In genomic region chr3:185733980-185734724, GRCh38 we compare ENCODE assay signal across 9 cellular contexts.
DNase-seq lines count a peak whose midpoint lies in the region; ATAC-seq, FAIRE-seq and TF ChIP-seq lines count a peak whose summit lies in the region.
"Had no signal": no experiment of that assay in that cellular context is flagged by ENCODE, and none has a peak within 500 bp of the region (broad histone marks: within the 10 kb centered on the region; RNA-seq: fewer than 3 reads in every experiment).

No MANE protein-coding gene starts in this region.

- no peaks in the 10 kb centered on the region for H3K27me3 ChIP-seq in KMS-11 (ENCODE audit: insufficient read depth, low read depth)
- no peaks in the 10 kb centered on the region for H3K27me3 ChIP-seq in PC-3 (ENCODE audit: low read length)
- H3K27me3 ChIP-seq in endothelial cell of umbilical vein (ENCODE audit: control insufficient read depth in 2 of 2, insufficient read depth in 2 of 2, low read length in 2 of 2) = no peaks in the 10 kb centered on the region
- H3K27me3 ChIP-seq: BLaER1 treated with 17β-estradiol and CSF1 and Interleukin-3, amounts not matched to agents 10 nM and 100 nM had no signal

- no peak overlapping the region for H3K9ac ChIP-seq in KMS-11
- peak overlapping the region; percentile 20 for H3K9ac ChIP-seq in PC-3 (ENCODE audit: low read length)
- H3K9ac ChIP-seq in endothelial cell of umbilical vein (replicated peaks; ENCODE audit: extremely low read depth, insufficient read depth, low read length) = peak overlapping the region; percentile 58
- H3K9ac ChIP-seq: BLaER1 treated with 17β-estradiol and CSF1 and Interleukin-3, amounts not matched to agents 10 nM and 100 nM had no signal

- POLR2A ChIA-PET in PC-3 (lab: Charles Lee; ENCODE audit: unreplicated experiment) = interaction anchor here (0.6 kb wide), 1 partner anchor 12 kb away, joined by 3 read pairs; no protein-coding TSS in a partner anchor
- POLR2A ChIA-PET in endothelial cell of umbilical vein (lab: Charles Lee) = interaction anchor here (1.2 to 1.6 kb wide), 4 partner anchors 34 to 89 kb away, joined by 3 to 5 read pairs (median 4); no protein-coding TSS in a partner anchor

- H3F3A ChIP-seq in PC-3 (ENCODE audit: low read length, unreplicated experiment) = peaks cover 18% of the 10 kb centered on the region

- H3K9me2 ChIP-seq in PC-3 (replicated peaks; ENCODE audit: low read length) = no peaks in the 10 kb centered on the region

- H3K4me1 ChIP-seq in KMS-11 (ENCODE audit: low read depth, poor library complexity, severe bottlenecking) (peaks cover 19% of the 10 kb centered on the region), PC-3 (ENCODE audit: insufficient read depth, low read length) (peaks cover 90% of the 10 kb centered on the region), endothelial cell of umbilical vein (ENCODE audit: control insufficient read depth, extremely low read depth, insufficient read depth, low read length) (peaks cover 93% of the 10 kb centered on the region)

- no peak overlapping the region for H3K4me3 ChIP-seq in KMS-11 (IDR thresholded peaks at IDR 0.05; ENCODE audit: insufficient read depth, low read depth, low read length)
- no peak overlapping the region for H3K4me3 ChIP-seq in PC-3 (ENCODE audit: low read length)
- no peak overlapping the region for H3K4me3 ChIP-seq in endothelial cell of umbilical vein (replicated peaks in 1 of 3; ENCODE audit: insufficient read depth in 1 of 3, low read depth in 1 of 3, low read length in 3 of 3)
- H3K4me3 ChIP-seq: BLaER1 treated with 17β-estradiol and CSF1 and Interleukin-3, amounts not matched to agents 10 nM and 100 nM had no signal

- FAIRE-seq in endothelial cell of umbilical vein (lab: Jason Lieb, UNC) = no peak

- H4K20me1 ChIP-seq in KMS-11 (ENCODE audit: insufficient read depth) (no peaks in the 10 kb centered on the region), PC-3 (ENCODE audit: low read length) (0 out of 2 replicates have a peak, but pooled peaks cover 4% of the 10 kb centered on the region), endothelial cell of umbilical vein (replicated peaks; ENCODE audit: control insufficient read depth, extremely low read depth, insufficient read depth, low read length) (no peaks in the 10 kb centered on the region)
- H4K20me1 ChIP-seq: BLaER1 treated with 17β-estradiol and CSF1 and Interleukin-3, amounts not matched to agents 10 nM and 100 nM had no signal

- H3K9me3 ChIP-seq in PC-3 (ENCODE audit: low read length) = no peaks in the 10 kb centered on the region
- H3K9me3 ChIP-seq in endothelial cell of umbilical vein (replicated peaks; ENCODE audit: control insufficient read depth, insufficient read depth, low read length) = no peaks in the 10 kb centered on the region

- BruUV-seq in PC-3 (replicated peaks; lab: Mats Ljungman, UMichigan) (no TSS peak), endothelial cell of umbilical vein (replicated peaks; lab: Mats Ljungman, UMichigan) (no TSS peak)

- H2AFZ ChIP-seq in KMS-11 (ENCODE audit: low read depth) (no peak overlapping the region), PC-3 (ENCODE audit: low read length) (no peak overlapping the region), endothelial cell of umbilical vein (ENCODE audit: low read depth, low read length) (no peak overlapping the region)

- DNase-seq in NCI-H1694 (lab: John Stamatoyannopoulos, UW) (peak; percentile 21), NCI-H1694 treated with DMSO at 0.1 percent for 48 hours (lab: John Stamatoyannopoulos, UW) (no peak), PC-3 (peak; percentile 91), endothelial cell of umbilical vein (ENCODE audit: low read depth, low spot score) (peak; percentile 87), mucosa of gallbladder (ENCODE audit: low spot score) (peak; percentile 45)
- DNase-seq in stimulated activated CD4-positive, alpha-beta T cell treated with anti-CD3 and anti-CD28 coated beads, Interleukin-1b, Interleukin-23, amount 100 ng/mL, for 48 hours = no peak

- H3K9me1 ChIP-seq in endothelial cell of umbilical vein (replicated peaks; ENCODE audit: control insufficient read depth, extremely low read depth, insufficient read depth, low read length) = no peaks in the 10 kb centered on the region

- no peak overlapping the region for H3K27ac ChIP-seq in KMS-11
- H3K27ac ChIP-seq in PC-3 (ENCODE audit: low read length) = peak overlapping the region; percentile 100
- peak overlapping the region; percentile 100 for H3K27ac ChIP-seq in endothelial cell of umbilical vein (ENCODE audit: insufficient read depth, low read depth, low read length)
- H3K27ac ChIP-seq: BLaER1 treated with 17β-estradiol and CSF1 and Interleukin-3, amounts not matched to agents 10 nM and 100 nM had no signal

- no peak for TF ChIP-seq POLR2A in endothelial cell of umbilical vein (IDR thresholded peaks at IDR 0.05; ENCODE audit: low read depth, low read length)

- intact Hi-C loops in PC-3 (cut with micrococcal nuclease) = loop anchor here (1.0 to 5.0 kb wide), 6 partner anchors 24 to 198 kb away; no protein-coding TSS in a partner anchor
- intact Hi-C loops in endothelial cell of umbilical vein (cut with micrococcal nuclease) = loop anchor here (1.0 to 10.0 kb wide), 8 partner anchors 30 to 371 kb away; partner anchors contain the start of gene ETV5

- CTCF ChIA-PET in PC-3 (lab: Charles Lee) = interaction anchor here (0.7 to 3.2 kb wide), 8 partner anchors 25 to 209 kb away, joined by 3 to 15 read pairs (median 5); no protein-coding TSS in a partner anchor
- CTCF ChIA-PET in endothelial cell of umbilical vein (lab: Charles Lee) = interaction anchor here (0.6 to 11.8 kb wide), 40 partner anchors 12 to 210 kb away, joined by 3 to 347 read pairs (median 4); partner anchors contain the start of gene IGF2BP2

- TF ChIP-seq CTCF in KMS-11 (conservative IDR thresholded peaks at IDR 0.05; ENCODE audit: low read depth, low read length) (peak; percentile 43; the same call in 1 of the 2 replicates), PC-3 (conservative IDR thresholded peaks at IDR 0.05; ENCODE audit: low read depth, low read length) (peak; percentile 86), endothelial cell of umbilical vein (IDR thresholded peaks at IDR 0.05; ENCODE audit: extremely low read depth in 1 of 2, insufficient read depth in 1 of 2, low read depth in 1 of 2, low read length in 2 of 2) (peak; percentile 56 to 62)

- ATAC-seq in PC-3 (peak; percentile 39), HG03139 (IDR thresholded peaks at IDR 0.05; ENCODE audit: unreplicated experiment) (no peak)

- no peaks in the 10 kb centered on the region for H3K79me2 ChIP-seq in KMS-11 (ENCODE audit: insufficient read depth, low read depth)
- H3K79me2 ChIP-seq in PC-3 (ENCODE audit: low read length) = peaks cover 90% of the 10 kb centered on the region
- peaks cover 72% of the 10 kb centered on the region for H3K79me2 ChIP-seq in endothelial cell of umbilical vein (ENCODE audit: control insufficient read depth, insufficient read depth, low read length)

- H3K4me2 ChIP-seq in KMS-11 = no peak overlapping the region
- H3K4me2 ChIP-seq in PC-3 (ENCODE audit: low read length) = peak overlapping the region; percentile 31
- H3K4me2 ChIP-seq in endothelial cell of umbilical vein (ENCODE audit: insufficient read depth, low read length) = peak overlapping the region; percentile 27

- dilution Hi-C loops in endothelial cell of umbilical vein (cut with MboI; ENCODE audit: extremely low pct_ligation_motif_present, low sequenced_read_pairs) = no loop called here

- no peaks in the 10 kb centered on the region for H3K36me3 ChIP-seq in KMS-11 (ENCODE audit: insufficient read depth)
- H3K36me3 ChIP-seq in PC-3 (ENCODE audit: low read depth, low read length) = no peaks in the 10 kb centered on the region; the same call in 1 of the 2 replicates
- no peaks in the 10 kb centered on the region for H3K36me3 ChIP-seq in endothelial cell of umbilical vein (ENCODE audit: control insufficient read depth in 2 of 2, extremely low read depth in 1 of 2, insufficient read depth in 2 of 2, low read length in 2 of 2)
- H3K36me3 ChIP-seq: BLaER1 treated with 17β-estradiol and CSF1 and Interleukin-3, amounts not matched to agents 10 nM and 100 nM had no signal

TF ChIP-seq in endothelial cell of umbilical vein, 7 proteins besides CTCF, POLR2A, EP300 and RAD21:
- TF ChIP-seq EZH2 (IDR thresholded peaks at IDR 0.05; ENCODE audit: borderline replicate concordance, low read depth, low read length, severe bottlenecking) = no peak
- peak; percentile 29 for TF ChIP-seq FOS (IDR thresholded peaks at IDR 0.05; ENCODE audit: borderline replicate concordance, insufficient read depth, low read length)
- TF ChIP-seq GATA2 (IDR thresholded peaks at IDR 0.05; ENCODE audit: insufficient read depth, insufficient read length, low read depth, low read length) = no peak

Comparison
In these comparisons a context has a peak if more than half of its experiments do, and no peak if none do; other contexts are left out.
1. DNase-seq: peak in NCI-H1694 (single experiment), PC-3 (single experiment), endothelial cell of umbilical vein (single experiment) and mucosa of gallbladder (single experiment); none in NCI-H1694 treated with DMSO at 0.1 percent for 48 hours (single experiment) and stimulated activated CD4-positive, alpha-beta T cell treated with anti-CD3 and anti-CD28 coated beads, Interleukin-1b, Interleukin-23, amount 100 ng/mL, for 48 hours (single experiment).
2. Peak in every context shown above with its lines, with median percentiles within 50 percentile points of each other: CTCF ChIP-seq.